13 cellular contexts compared by ENCODE assay signal in genomic region chr13:114324334-114324733, GRCh38.
"Had no signal": no experiment of that assay in that cellular context is flagged by ENCODE, and none has a peak within 500 bp of the region (broad histone marks: within the 10 kb centered on the region; RNA-seq: fewer than 3 reads in every experiment).

No MANE protein-coding gene starts in this region.

- H3K4me3 ChIP-seq: hepatocyte, left ventricle myocardium inferior had no signal

- FAIRE-seq: kidney had no signal

- DNase-seq: activated naive CD4-positive, alpha-beta T cell treated with anti-CD3 and anti-CD28 coated beads, Interleukin-2, amount 50 U/mL, for 16 hours; anterior cingulate cortex; cerebellar nuclear complex; dermis blood vessel endothelial cell; erythroblast; kidney; left ventricle myocardium inferior; mesendoderm; retina; stimulated activated CD4-positive, alpha-beta T cell treated with anti-CD3 and anti-CD28 coated beads, Interleukin-4, amount 100 ng/mL, for 24 hours; trophoblast cell had no signal

- H3K27ac ChIP-seq: left ventricle myocardium inferior had no signal

- H3K9me3 ChIP-seq: left ventricle myocardium inferior had no signal

- ATAC-seq: SK-N-SH treated with all-trans-retinoic acid at 6 μM for 48 hours had no signal

- H3K27me3 ChIP-seq: hepatocyte had no signal
